Comparison of ENCODE assay signal across 21 cellular contexts in genomic region chr1:159652506-159652905, GRCh38.
"Had no signal": no experiment of that assay in that cellular context is flagged by ENCODE, and none has a peak within 500 bp of the region (broad histone marks: within the 10 kb centered on the region; RNA-seq: fewer than 3 reads in every experiment).

No MANE protein-coding gene starts in this region.

- H3K4me3 Mint-ChIP-seq: activated naive CD4-positive, alpha-beta T cell treated with anti-CD3 and anti-CD28 coated beads, Interleukin-2, amount 50 U/mL, for 24 hours; central memory CD8-positive, alpha-beta T cell; endodermal cell had no signal

- H3K36me3 Mint-ChIP-seq: activated naive CD4-positive, alpha-beta T cell treated with anti-CD3 and anti-CD28 coated beads, Interleukin-2, amount 50 U/mL, for 24 hours had no signal

- H3K27ac ChIP-seq: adrenal gland, body of pancreas, colonic mucosa, gastroesophageal sphincter, heart left ventricle, prostate gland, right atrium auricular region, tibial artery, VCaP had no signal

- H3K27me3 ChIP-seq: adrenal gland, body of pancreas, colonic mucosa, gastroesophageal sphincter, heart left ventricle, right atrium auricular region, tibial artery had no signal

- H3K9me3 Mint-ChIP-seq: activated naive CD4-positive, alpha-beta T cell treated with anti-CD3 and anti-CD28 coated beads, Interleukin-2, amount 50 U/mL, for 24 hours; central memory CD8-positive, alpha-beta T cell had no signal

- H3K4me3 ChIP-seq: adrenal gland, body of pancreas, colonic mucosa, gastroesophageal sphincter, heart left ventricle, prostate gland, right atrium auricular region, tibial artery had no signal

- DNase-seq: activated CD4-positive, alpha-beta T cell treated with anti-CD3 and anti-CD28 coated beads, Interleukin-2, amount 50 U/mL, for 48 hours; activated gamma-delta T cell; adrenal gland; body of pancreas; colonic mucosa; endodermal cell; heart left ventricle; kidney glomerular epithelial cell; left ventricle myocardium superior; occipital lobe; stimulated activated CD4-positive, alpha-beta T cell treated with anti-CD3 and anti-CD28 coated beads, Interleukin-2, amount 100 ng/mL, for 24 hours; stimulated activated naive CD8-positive, alpha-beta T cell treated with anti-CD3 and anti-CD28 coated beads, Interleukin-15, Interleukin-2, amounts not matched to agents 100 U/mL and 50 U/mL, for 24 hours; substantia nigra; T-helper 2 cell; tibial artery had no signal

- H3K4me1 Mint-ChIP-seq: activated naive CD4-positive, alpha-beta T cell treated with anti-CD3 and anti-CD28 coated beads, Interleukin-2, amount 50 U/mL, for 24 hours; central memory CD8-positive, alpha-beta T cell; endodermal cell had no signal

- ATAC-seq: body of pancreas; gastroesophageal sphincter; heart left ventricle; left ventricle myocardium superior; stimulated activated naive CD8-positive, alpha-beta T cell treated with anti-CD3 and anti-CD28 coated beads, Interleukin-15, Interleukin-2, amounts not matched to agents 100 U/mL and 50 U/mL, for 24 hours had no signal

- H3K27ac Mint-ChIP-seq: activated naive CD4-positive, alpha-beta T cell treated with anti-CD3 and anti-CD28 coated beads, Interleukin-2, amount 50 U/mL, for 24 hours; endodermal cell had no signal

- H3K9me3 ChIP-seq: adrenal gland, body of pancreas, colonic mucosa, gastroesophageal sphincter, heart left ventricle, prostate gland, right atrium auricular region, tibial artery had no signal

- H3K4me1 ChIP-seq: adrenal gland, body of pancreas, colonic mucosa, gastroesophageal sphincter, heart left ventricle, prostate gland, right atrium auricular region, tibial artery had no signal

- H3K36me3 ChIP-seq: adrenal gland, colonic mucosa, gastroesophageal sphincter, heart left ventricle, prostate gland, right atrium auricular region, tibial artery had no signal
